ENCODE assay signal across 32 cellular contexts in genomic region chr3:147141516-147141915, GRCh38.
"Had no signal": no experiment of that assay in that cellular context is flagged by ENCODE, and none has a peak within 500 bp of the region (broad histone marks: within the 10 kb centered on the region; RNA-seq: fewer than 3 reads in every experiment).

No MANE protein-coding gene starts in this region.

- H3K27ac ChIP-seq: adrenal gland, breast epithelium, cardiac muscle cell, colonic mucosa, WERI-Rb-1 had no signal

- H3K27ac Mint-ChIP-seq: activated B cell treated with CpG ODN at 0.5 μM for 24 hours; activated CD8-positive, alpha-beta T cell treated with anti-CD3 and anti-CD28 coated beads for 36 hours; activated naive CD8-positive, alpha-beta T cell; activated T-helper 17 cell treated with anti-CD3 and anti-CD28 coated beads, Interleukin-2, amount 50 U/mL, for 72 hours; brain; T-helper 17 cell; T-helper 2 cell treated with Interferon-gamma antibody and Interleukin-4, amounts not matched to agents 5 μg/mL and 100 μg/mL, for 36 hours had no signal

- H3K36me3 ChIP-seq: adrenal gland, breast epithelium, cardiac muscle cell, colonic mucosa, WERI-Rb-1 had no signal

- H3K4me3 ChIP-seq: adrenal gland, breast epithelium, cardiac muscle cell, colonic mucosa had no signal

- FAIRE-seq: endometrium, frontal cortex had no signal

- H3K9me3 Mint-ChIP-seq: activated B cell treated with CpG ODN at 0.5 μM for 24 hours; activated CD8-positive, alpha-beta T cell treated with anti-CD3 and anti-CD28 coated beads for 36 hours; brain had no signal

- H3K36me3 Mint-ChIP-seq: activated naive CD8-positive, alpha-beta T cell; brain had no signal

- H3K9me3 ChIP-seq: adrenal gland, breast epithelium, colonic mucosa had no signal

- H3K4me1 Mint-ChIP-seq: activated B cell treated with CpG ODN at 0.5 μM for 24 hours; activated T-helper 17 cell treated with anti-CD3 and anti-CD28 coated beads, Interleukin-2, amount 50 U/mL, for 72 hours; brain; T-helper 17 cell had no signal

- DNase-seq: activated B cell treated with CpG ODN at 0.5 μM for 24 hours; activated CD4-positive, alpha-beta T cell treated with anti-CD3 and anti-CD28 coated beads for 48 hours; activated CD4-positive, alpha-beta T cell treated with anti-CD3 and anti-CD28 coated beads, Interleukin-2, amount 50 U/mL, for 1 hour; activated CD4-positive, alpha-beta T cell treated with anti-CD3 and anti-CD28 coated beads, Interleukin-2, amount 50 U/mL, for 48 hours; activated CD8-positive, alpha-beta memory T cell treated with anti-CD3 and anti-CD28 coated beads for 24 hours; activated CD8-positive, alpha-beta T cell treated with anti-CD3 and anti-CD28 coated beads for 36 hours; activated effector memory CD4-positive, alpha-beta T cell treated with Interleukin-2 at 50 U/mL for 16 hours; activated gamma-delta T cell treated with Interleukin-2 at 50 U/mL for 16 hours; activated naive CD4-positive, alpha-beta T cell treated with anti-CD3 and anti-CD28 coated beads, Interleukin-2, amount 50 U/mL, for 16 hours; activated naive CD4-positive, alpha-beta T cell treated with Interleukin-2 at 50 U/mL for 16 hours; activated T-cell treated with anti-CD3 and anti-CD28 coated beads, Interleukin-2, amount 50 U/mL, for 4 hours; adrenal gland; amygdala; aorta; central memory CD4-positive, alpha-beta T cell; cerebellar nuclear complex; colonic mucosa; effector CD8-positive, alpha-beta T cell; head of caudate nucleus; T-helper 17 cell; T1000; WERI-Rb-1 had no signal

- H3K4me1 ChIP-seq: adrenal gland, breast epithelium, colonic mucosa had no signal

- ATAC-seq: activated CD4-positive, CD25-positive, alpha-beta regulatory T cell treated with anti-CD3 and anti-CD28 coated beads, Interleukin-2, amount 50 U/mL, for 24 hours; activated CD8-positive, alpha-beta T cell treated with anti-CD3 and anti-CD28 coated beads for 36 hours; activated T-cell treated with anti-CD3 and anti-CD28 coated beads, Interleukin-2, amount 50 U/mL, for 4 hours; activated T-helper 17 cell treated with anti-CD3 and anti-CD28 coated beads, Interleukin-2, amount 50 U/mL, for 72 hours; esophagus mucosa; T-helper 17 cell had no signal

- H3K27me3 ChIP-seq: adrenal gland, breast epithelium, cardiac muscle cell, colonic mucosa had no signal

- H3K4me3 Mint-ChIP-seq: activated B cell treated with CpG ODN at 0.5 μM for 24 hours; activated CD8-positive, alpha-beta T cell treated with anti-CD3 and anti-CD28 coated beads for 36 hours; activated naive CD8-positive, alpha-beta T cell; activated T-cell treated with anti-CD3 and anti-CD28 coated beads, Interleukin-2, amount 50 U/mL, for 4 hours; activated T-helper 17 cell treated with anti-CD3 and anti-CD28 coated beads, Interleukin-2, amount 50 U/mL, for 72 hours; brain; T-helper 17 cell; T-helper 2 cell treated with Interferon-gamma antibody and Interleukin-4, amounts not matched to agents 5 μg/mL and 100 μg/mL, for 36 hours had no signal

- H3K27me3 Mint-ChIP-seq: activated B cell treated with CpG ODN at 0.5 μM for 24 hours; activated CD8-positive, alpha-beta T cell treated with anti-CD3 and anti-CD28 coated beads for 36 hours; activated naive CD8-positive, alpha-beta T cell; activated T-helper 17 cell treated with anti-CD3 and anti-CD28 coated beads, Interleukin-2, amount 50 U/mL, for 72 hours; brain; T-helper 17 cell had no signal
